17 cellular contexts compared by ENCODE assay signal in the genomic region with DNA sequence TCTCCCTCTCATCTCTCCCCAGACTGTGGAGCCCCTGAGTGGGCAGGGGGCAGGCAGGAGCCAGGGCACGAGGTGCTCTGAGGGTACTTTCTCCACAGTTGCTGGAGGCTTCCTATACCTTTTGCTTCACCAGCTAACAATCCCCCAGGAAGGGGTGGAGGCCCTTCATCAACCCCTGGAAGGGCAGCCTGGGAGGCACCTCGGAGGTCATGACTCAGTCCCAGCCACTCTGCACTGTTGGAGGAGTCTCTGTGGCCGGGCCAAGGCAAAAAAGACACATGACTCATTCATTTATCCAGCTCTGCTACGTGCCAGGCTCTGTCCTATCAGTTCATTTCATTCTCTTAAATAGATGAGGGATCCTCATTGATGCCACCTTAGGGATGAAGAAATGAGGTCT. TPM values are rescaled to one million over a fixed set of nuclear protein-coding genes. Genes with fewer than 3 reads are reported as not detected.
A peak's percentile ranks its signal among the peaks of the same experiment; 100 is the strongest.
DNase-seq lines count a peak whose midpoint lies in the region; ATAC-seq, FAIRE-seq and TF ChIP-seq lines count a peak whose summit lies in the region.
"Had no signal": no experiment of that assay in that cellular context is flagged by ENCODE, and none has a peak within 500 bp of the region (broad histone marks: within the 10 kb centered on the region; RNA-seq: fewer than 3 reads in every experiment).

No MANE protein-coding gene starts in this region.

- ATAC-seq in heart left ventricle: peak in 3 of 4 donors; percentile 26 to 79 (median 57)
- ATAC-seq: T-cell had no signal

- H3K4me3 ChIP-seq in heart left ventricle (no peak overlapping the region), fibroblast of mammary gland (ENCODE audit: control insufficient read depth, low read depth, low read length) (no peak overlapping the region)

- no peaks in the 10 kb centered on the region for H3K27me3 ChIP-seq in heart left ventricle

- TF ChIP-seq POLR2A in heart left ventricle (IDR thresholded peaks at IDR 0.05): no peak

- H3K4me1 ChIP-seq in heart left ventricle: peaks cover 0 to 12% (median 0%) of the 10 kb centered on the region in 12 donors
- H3K4me1 ChIP-seq: Caco-2 had no signal

- POLR2A ChIA-PET in RWPE1 (lab: Yijun Ruan, JAX; ENCODE audit: low non-redundant PET): no interaction called here

- DNase-seq in heart left ventricle: peak in 1 of 5 donors; percentile 51
- no peak for DNase-seq in cardiac septum (ENCODE audit: low spot score)
- peak; percentile 31 for DNase-seq in RWPE1 (ENCODE audit: low spot score)
- DNase-seq in fibroblast of mammary gland (ENCODE audit: low read depth): peak; percentile 78
- DNase-seq in urothelium cell line (ENCODE audit: low spot score): peak; percentile 61
- no peak for DNase-seq in activated naive CD4-positive, alpha-beta T cell (lab: John Stamatoyannopoulos, UW)
- no peak for DNase-seq in HPDE6-E6E7 (ENCODE audit: extremely low spot score)
- no peak for DNase-seq in central memory CD4-positive, alpha-beta T cell
- DNase-seq: activated CD4-positive, CD25-positive, alpha-beta regulatory T cell treated with anti-CD3 and anti-CD28 coated beads, Interleukin-2, amount 50 U/mL, for 72 hours; Caco-2; MV-4-11; T-cell had no signal

- CTCF ChIA-PET in RWPE1 (lab: Yijun Ruan, JAX): interaction anchor here (0.6 kb wide), 2 partner anchors 881 to 1070 kb away, joined by 3 to 4 read pairs; no protein-coding TSS in a partner anchor

- no peaks in the 10 kb centered on the region for H3K9me3 ChIP-seq in heart left ventricle
- H3K9me3 ChIP-seq: Caco-2 had no signal

- intact Hi-C loops in heart left ventricle (cut with DNase I) (no loop called here), cardiac septum (cut with DNase I) (no loop called here)

- no peak for FAIRE-seq in urothelium cell line (lab: Jason Lieb, UNC)

- peak overlapping the region in 1 of 12 donors; percentile 61 for H3K27ac ChIP-seq in heart left ventricle
- H3K27ac ChIP-seq in RWPE1: no peak overlapping the region

- H3K36me3 ChIP-seq in heart left ventricle: no peaks in the 10 kb centered on the region

- 37 to 42% (median 39%) methylated on average over 4 of the region's 4 CpGs for WGBS in heart left ventricle, 4 donors

- no peak for TF ChIP-seq CTCF in heart left ventricle (IDR thresholded peaks at IDR 0.05)
- no peak for TF ChIP-seq CTCF in RWPE1 (conservative IDR thresholded peaks at IDR 0.05; ENCODE audit: low read depth)
- TF ChIP-seq CTCF in fibroblast of mammary gland (conservative IDR thresholded peaks at IDR 0.05; ENCODE audit: control insufficient read depth, insufficient read depth, low read depth, low read length): no peak

RNA-seq across cellular contexts. Expression of gene KY, which starts 15.6 kb away (rescaled TPM):
- total RNA-seq in heart left ventricle (10 to 100 TPM in 3 of 9 donors, 1 to 10 TPM in 6; 5.7 to 22.5 (median 8.7) TPM), cardiac septum (3.9 TPM)
- 1 to 10 TPM; 1.4 to 2.6 TPM for polyA plus RNA-seq in heart left ventricle
- total RNA-seq: A673, Caco-2, dermis microvascular lymphatic vessel endothelial cell, fibroblast of villous mesenchyme, mesothelial cell of epicardium, osteocyte, T-cell had no signal

Comparison
In these comparisons a context has a peak if more than half of its experiments do, and no peak if none do; other contexts are left out.
1. DNase-seq: peak in RWPE1 (single experiment), fibroblast of mammary gland (single experiment) and urothelium cell line (single experiment); none in cardiac septum (single experiment), activated naive CD4-positive, alpha-beta T cell (0 of 4), HPDE6-E6E7 (single experiment) and central memory CD4-positive, alpha-beta T cell (single experiment).